In genomic region chr2:96089356-96090180, GRCh38 we compare ENCODE assay signal across 12 cellular contexts. TPM values are rescaled to one million over a fixed set of nuclear protein-coding genes. Genes with fewer than 3 reads are reported as not detected.
DNase-seq lines count a peak whose midpoint lies in the region; ATAC-seq and TF ChIP-seq lines count a peak whose summit lies in the region.
"Had no signal": no experiment of that assay in that cellular context is flagged by ENCODE, and none has a peak within 500 bp of the region (broad histone marks: within the 10 kb centered on the region; RNA-seq: fewer than 3 reads in every experiment).

No MANE protein-coding gene starts in this region.

- ATAC-seq in HCT116 = 0 out of 2 replicates have a peak, but pooled peaks have one; percentile 18
- no peak for ATAC-seq in HG03378 (IDR thresholded peaks at IDR 0.05; ENCODE audit: unreplicated experiment)
- ATAC-seq in HG03442 (IDR thresholded peaks at IDR 0.05; ENCODE audit: unreplicated experiment) = no peak

- TF ChIP-seq EP300 in esophagus muscularis mucosa (IDR thresholded peaks at IDR 0.05) = no peak

- 57% methylated on average over 13 of the region's 22 CpGs for WGBS in esophagus muscularis mucosa

- H3K4me3 ChIP-seq in HCT116 (replicated peaks in 1 of 2; ENCODE audit: low read depth in 1 of 2, low read length in 2 of 2) = no peak overlapping the region
- H3K4me3 ChIP-seq in esophagus muscularis mucosa = no peak overlapping the region
- no peak overlapping the region for H3K4me3 ChIP-seq in ascending aorta
- H3K4me3 ChIP-seq: HAP-1, prostate gland had no signal

- RAD21 ChIA-PET in HCT116 (lab: Charles Lee; ENCODE audit: low non-redundant PET in 1 of 2, low total read pairs in 2 of 2, uncharacterized antibody in 2 of 2, unreplicated experiment in 2 of 2) = no interaction called here

- POLR2A ChIA-PET in HCT116 (lab: Charles Lee) = interaction anchor here (1.0 kb wide), 1 partner anchor 15 kb away, joined by 3 read pairs; no protein-coding TSS in a partner anchor

- no peaks in the 10 kb centered on the region for H3K79me2 ChIP-seq in HCT116 (ENCODE audit: insufficient read depth, low read length)

- no peak overlapping the region for H2AFZ ChIP-seq in HCT116 (ENCODE audit: low read depth, low read length, poor library complexity, severe bottlenecking)

- no peak overlapping the region for H3K4me2 ChIP-seq in HCT116 (ENCODE audit: low read length)

- TF ChIP-seq RAD21 in HCT116 (IDR thresholded peaks at IDR 0.05; ENCODE audit: low read depth) = no peak

- intact Hi-C loops in HCT116 (cut with micrococcal nuclease) = no loop called here
- intact Hi-C loops in esophagus muscularis mucosa (cut with DNase I) = no loop called here
- intact Hi-C loops in ascending aorta (cut with DNase I) = no loop called here

- no peaks in the 10 kb centered on the region for H4K20me1 ChIP-seq in HCT116 (ENCODE audit: insufficient read depth)

- H3K9me2 ChIP-seq in HCT116 (ENCODE audit: insufficient read depth) = no peaks in the 10 kb centered on the region

- no peaks in the 10 kb centered on the region for H3K9me3 ChIP-seq in HCT116 (ENCODE audit: control insufficient read depth in 1 of 2, insufficient read depth in 1 of 2, low read depth in 1 of 2, low read length in 2 of 2)
- no peaks in the 10 kb centered on the region for H3K9me3 ChIP-seq in esophagus muscularis mucosa
- H3K9me3 ChIP-seq in ascending aorta = no peaks in the 10 kb centered on the region
- H3K9me3 ChIP-seq: HAP-1, prostate gland had no signal

- H3K9ac ChIP-seq in HCT116 (ENCODE audit: low read length) = no peak overlapping the region

- TF ChIP-seq POLR2A in HCT116 (IDR thresholded peaks at IDR 0.05; ENCODE audit: borderline replicate concordance, extremely low read depth, insufficient read depth, insufficient read length) (no peak), esophagus muscularis mucosa (IDR thresholded peaks at IDR 0.05; ENCODE audit: low read depth) (no peak)

- H3K4me1 ChIP-seq in HCT116 (ENCODE audit: control insufficient read depth in 1 of 2, insufficient read depth in 2 of 2, low read length in 2 of 2) = peaks cover 0 to 12% of the 10 kb centered on the region in 2 experiments; a peak in 2 of 4 replicates
- H3K4me1 ChIP-seq in esophagus muscularis mucosa = peaks cover 0 to 11% (median 1%) of the 10 kb centered on the region in 4 donors
- no peaks in the 10 kb centered on the region for H3K4me1 ChIP-seq in ascending aorta
- H3K4me1 ChIP-seq: prostate gland had no signal

- CTCF ChIA-PET in HCT116 (lab: Charles Lee) = interaction anchor here (1.7 kb wide), 1 partner anchor 28 kb away, joined by 4 read pairs; no protein-coding TSS in a partner anchor

- H3K27me3 ChIP-seq in HCT116 (ENCODE audit: insufficient read depth, low read length) (no peaks in the 10 kb centered on the region), esophagus muscularis mucosa (peaks cover 0 to 23% (median 0%) of the 10 kb centered on the region in 4 donors), ascending aorta (no peaks in the 10 kb centered on the region)

- peak; percentile 5 for DNase-seq in AG20443 (ENCODE audit: low spot score)
- no peak for DNase-seq in HCT116 (ENCODE audit: low read depth, low spot score)
- DNase-seq in esophagus muscularis mucosa (ENCODE audit: extremely low spot score) = peak; percentile 81
- peak; percentile 88 for DNase-seq in mesenteric fat pad (ENCODE audit: low spot score)
- DNase-seq in ascending aorta (ENCODE audit: low spot score in 2 of 2) = no peak
- DNase-seq in 8988T = no peak
- DNase-seq: AML-193, NCI-H1417 treated with DMSO at 0.1 percent for 48 hours had no signal

- no peak for TF ChIP-seq CTCF in HCT116 (IDR thresholded peaks at IDR 0.05 in 2 of 3, conservative IDR thresholded peaks at IDR 0.05 in 1 of 3; ENCODE audit: borderline replicate concordance in 1 of 3, insufficient read depth in 1 of 3, low read depth in 2 of 3, low read length in 2 of 3)
- TF ChIP-seq CTCF in esophagus muscularis mucosa (IDR thresholded peaks at IDR 0.05) = no peak
- TF ChIP-seq CTCF in ascending aorta (IDR thresholded peaks at IDR 0.05) = no peak

- H3K36me3 ChIP-seq in HCT116 (ENCODE audit: control insufficient read depth in 1 of 2, insufficient read depth in 2 of 2, low read length in 2 of 2) (no peaks in the 10 kb centered on the region), esophagus muscularis mucosa (no peaks in the 10 kb centered on the region), ascending aorta (no peaks in the 10 kb centered on the region)
- H3K36me3 ChIP-seq: HAP-1, prostate gland had no signal

- no TSS peak for BruUV-seq in HCT116 (replicated peaks; lab: Mats Ljungman, UMichigan)

- H3K27ac ChIP-seq in HCT116 (ENCODE audit: low read depth, low read length) (no peak overlapping the region), esophagus muscularis mucosa (replicated peaks in 1 of 4) (no peak overlapping the region), ascending aorta (no peak overlapping the region)
- H3K27ac ChIP-seq: prostate gland had no signal

TF ChIP-seq in HCT116, 20 proteins besides CTCF, POLR2A, EP300 and RAD21 (continues in another document):
- no peak for TF ChIP-seq JUND (IDR thresholded peaks at IDR 0.05)
- TF ChIP-seq ZFX (IDR thresholded peaks at IDR 0.05) = no peak
- TF ChIP-seq SRF (IDR thresholded peaks at IDR 0.05; ENCODE audit: low read depth) = no peak
- TF ChIP-seq, protein P1, sequence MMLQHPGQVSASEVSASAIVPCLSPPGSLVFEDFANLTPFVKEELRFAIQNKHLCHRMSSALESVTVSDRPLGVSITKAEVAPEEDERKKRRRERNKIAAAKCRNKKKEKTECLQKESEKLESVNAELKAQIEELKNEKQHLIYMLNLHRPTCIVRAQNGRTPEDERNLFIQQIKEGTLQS (IDR thresholded peaks at IDR 0.05) = no peak
- TF ChIP-seq YY1 (IDR thresholded peaks at IDR 0.05; ENCODE audit: extremely low read depth, insufficient replicate concordance, low read depth, low read length) = no peak
- TF ChIP-seq MAX (IDR thresholded peaks at IDR 0.05) = no peak
- TF ChIP-seq TCF7L2 (IDR thresholded peaks at IDR 0.05; ENCODE audit: borderline replicate concordance, extremely low read depth, insufficient read depth, insufficient read length) = no peak
- no peak for TF ChIP-seq ELF1 (IDR thresholded peaks at IDR 0.05; ENCODE audit: borderline replicate concordance, low read depth)
- TF ChIP-seq REST (IDR thresholded peaks at IDR 0.05; ENCODE audit: low read depth) = no peak
- TF ChIP-seq ZBTB33 (IDR thresholded peaks at IDR 0.05; ENCODE audit: extremely low read depth, insufficient replicate concordance, low read length) = no peak

RNA-seq across cellular contexts. Expression of gene ADRA2B, which starts 26.8 kb away (rescaled TPM):
- total RNA-seq in HCT116 (2021; ENCODE audit: unreplicated experiment) (0.47 TPM), esophagus muscularis mucosa (1 to 10 TPM; 2.1 to 6.0 (median 4.0) TPM), mesenteric fat pad (1.2 TPM), ascending aorta (9.4 TPM)
- polyA plus RNA-seq in HCT116 (2012) = 0.21 and 0.27 TPM in 2 replicates

RNA-seq across cellular contexts. Expression of gene ASTL, which starts 48.7 kb away (rescaled TPM):
- 0.34 TPM for total RNA-seq in HCT116 (2021; ENCODE audit: unreplicated experiment)
- polyA plus RNA-seq in HCT116 (2012) = 0.09 and 0.56 TPM in 2 replicates
- total RNA-seq in esophagus muscularis mucosa = not detected
- not detected for total RNA-seq in mesenteric fat pad
- total RNA-seq in ascending aorta = not detected

RNA-seq across cellular contexts. Expression of gene GPAT2, which starts 54.9 kb away (rescaled TPM):
- total RNA-seq in HCT116 (2021; ENCODE audit: unreplicated experiment) = 54.2 TPM
- 32.2 and 38.1 TPM in 2 replicates for polyA plus RNA-seq in HCT116 (2012)
- total RNA-seq in esophagus muscularis mucosa = 1 to 10 TPM; 4.2 to 10.0 (median 8.3) TPM
- 9.0 TPM for total RNA-seq in mesenteric fat pad
- total RNA-seq in ascending aorta = 9.4 TPM

RNA-seq across cellular contexts. Expression of gene DUSP2, which starts 55.7 kb away (rescaled TPM):
- total RNA-seq in HCT116 (2021; ENCODE audit: unreplicated experiment) (24.5 TPM), esophagus muscularis mucosa (1 to 10 TPM; 1.1 to 5.5 (median 1.7) TPM), mesenteric fat pad (6.1 TPM), ascending aorta (7.2 TPM)
- polyA plus RNA-seq in HCT116 (2012) = 21.5 and 25.6 TPM in 2 replicates

Comparison
In these comparisons a context has a peak if more than half of its experiments do, and no peak if none do; other contexts are left out.
1. DNase-seq: peak in AG20443 (single experiment), esophagus muscularis mucosa (single experiment) and mesenteric fat pad (single experiment); none in HCT116 (single experiment), ascending aorta (0 of 2) and 8988T (single experiment).